ENCODE assay signal across 17 cellular contexts in the genomic region with DNA sequence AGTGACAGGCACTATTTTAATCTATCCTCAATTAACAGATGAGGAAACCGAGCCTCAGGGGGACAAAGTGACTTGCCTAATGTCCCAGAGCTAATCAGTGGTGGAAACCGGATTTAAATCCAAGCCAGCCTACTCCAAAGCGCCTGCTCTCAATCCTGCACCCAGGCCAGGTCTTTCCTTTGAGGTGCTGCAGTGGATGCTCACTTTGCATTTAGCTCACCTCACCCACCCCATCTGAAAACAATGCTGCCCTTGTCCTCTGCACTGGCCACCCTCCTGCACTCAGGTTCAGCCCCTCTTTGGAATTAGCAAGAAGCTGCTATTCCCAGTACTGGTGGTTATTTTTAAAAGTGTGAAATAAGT. TPM values are rescaled to one million over a fixed set of nuclear protein-coding genes. Genes with fewer than 3 reads are reported as not detected.
DNase-seq lines count a peak whose midpoint lies in the region; ATAC-seq and TF ChIP-seq lines count a peak whose summit lies in the region.
"Had no signal": no experiment of that assay in that cellular context is flagged by ENCODE, and none has a peak within 500 bp of the region (broad histone marks: within the 10 kb centered on the region; RNA-seq: fewer than 3 reads in every experiment).

No MANE protein-coding gene starts in this region.

- no peak overlapping the region for H3K9ac ChIP-seq in muscle layer of colon (ENCODE audit: low read length)
- H3K9ac ChIP-seq: BLaER1 had no signal

- 76% methylated on average over 3 of the region's 3 CpGs for WGBS in heart right ventricle, 2 donors

- H3K9me3 Mint-ChIP-seq in brain, result no peaks in the 10 kb centered on the region
- H3K9me3 Mint-ChIP-seq in activated T-helper 1 cell treated with anti-CD3 and anti-CD28 coated beads, Interleukin-12 subunit alpha, Interleukin-12 subunit beta, Interleukin-2, Interleukin-4 antibody, amounts not matched to agents 30 ng/mL and 10 ng/mL and 1 ng/mL, durations not matched to agents 14 hours and 24 hours and 36 hours, result no peaks in the 10 kb centered on the region
- no peaks in the 10 kb centered on the region for H3K9me3 Mint-ChIP-seq in CD4-positive, alpha-beta T cell
- H3K9me3 Mint-ChIP-seq: CD8-positive, alpha-beta memory T cell had no signal

- peaks cover 36% of the 10 kb centered on the region for H3K4me1 Mint-ChIP-seq in brain
- no peaks in the 10 kb centered on the region for H3K4me1 Mint-ChIP-seq in activated T-helper 1 cell treated with anti-CD3 and anti-CD28 coated beads, Interleukin-12 subunit alpha, Interleukin-12 subunit beta, Interleukin-2, Interleukin-4 antibody, amounts not matched to agents 30 ng/mL and 10 ng/mL and 1 ng/mL, durations not matched to agents 14 hours and 24 hours and 36 hours (ENCODE audit: low read depth)
- no peaks in the 10 kb centered on the region for H3K4me1 Mint-ChIP-seq in CD4-positive, alpha-beta T cell (ENCODE audit: low read depth)
- H3K4me1 Mint-ChIP-seq: CD8-positive, alpha-beta memory T cell had no signal

- TF ChIP-seq CTCF in heart right ventricle (IDR thresholded peaks at IDR 0.05) (no peak), brain (conservative IDR thresholded peaks at IDR 0.05) (no peak)
- TF ChIP-seq CTCF in CD4-positive, alpha-beta T cell (IDR thresholded peaks at IDR 0.05), result no peak

- H3K27me3 ChIP-seq in heart right ventricle (no peaks in the 10 kb centered on the region), muscle layer of colon (ENCODE audit: control insufficient read depth in 1 of 2, insufficient read depth in 2 of 2, low read length in 2 of 2) (no peaks in the 10 kb centered on the region)
- H3K27me3 ChIP-seq in CD4-positive, alpha-beta T cell (ENCODE audit: control insufficient read depth, insufficient read depth, low read length), result no peaks in the 10 kb centered on the region
- H3K27me3 ChIP-seq: BLaER1 had no signal

- H3K4me1 ChIP-seq in heart right ventricle (peaks cover 5 to 89% (median 64%) of the 10 kb centered on the region in 9 donors), muscle layer of colon (ENCODE audit: insufficient read depth, low read length) (peaks cover 87% of the 10 kb centered on the region)

- H3K9me3 ChIP-seq in heart right ventricle, result no peaks in the 10 kb centered on the region
- H3K9me3 ChIP-seq in muscle layer of colon (ENCODE audit: low read length), result no peaks in the 10 kb centered on the region
- H3K9me3 ChIP-seq in CD4-positive, alpha-beta T cell (ENCODE audit: control insufficient read depth, low read length), result no peaks in the 10 kb centered on the region
- H3K9me3 ChIP-seq: BLaER1 had no signal

- DNase-seq in heart right ventricle (no peak), left cardiac atrium (no peak), glomerular visceral epithelial cell (ENCODE audit: extremely low spot score) (no peak)
- no peak for DNase-seq in activated T-helper 1 cell treated with anti-CD3 and anti-CD28 coated beads, Interleukin-12 subunit alpha, Interleukin-12 subunit beta, Interleukin-2, Interleukin-4 antibody, amounts not matched to agents 30 ng/mL and 10 ng/mL and 1 ng/mL, durations not matched to agents 14 hours and 24 hours and 36 hours (ENCODE audit: low spot score)
- no peak for DNase-seq in CD4-positive, alpha-beta T cell
- DNase-seq: CD8-positive, alpha-beta memory T cell; NCI-H1105 treated with DMSO at 0.1 percent for 48 hours; NCI-H1694 treated with DMSO at 0.1 percent for 48 hours; NCI-H510A; NCI-H82; PC-9; SIG-M5 had no signal

- peak overlapping the region in 8 of 10 donors; percentile 18 to 64 (median 42) for H3K27ac ChIP-seq in heart right ventricle
- peak overlapping the region; percentile 52 for H3K27ac ChIP-seq in muscle layer of colon (ENCODE audit: low read depth, low read length)
- peak overlapping the region; percentile 78 for H3K27ac ChIP-seq in temporal lobe (ENCODE audit: low read depth, low read length)
- no peak overlapping the region for H3K27ac ChIP-seq in CD4-positive, alpha-beta T cell (ENCODE audit: low read depth, low read length)
- H3K27ac ChIP-seq: BLaER1, PC-9, RWPE1 had no signal

- CTCF ChIA-PET in CD4-positive, alpha-beta T cell (lab: Charles Lee), result no interaction called here

- no peak for ATAC-seq in heart right ventricle
- ATAC-seq in left cardiac atrium, result no peak
- ATAC-seq in CD4-positive, alpha-beta T cell (ENCODE audit: poor library complexity), result no peak

- no peaks in the 10 kb centered on the region for H3K27me3 Mint-ChIP-seq in brain
- peaks cover 25% of the 10 kb centered on the region for H3K27me3 Mint-ChIP-seq in activated T-helper 1 cell treated with anti-CD3 and anti-CD28 coated beads, Interleukin-12 subunit alpha, Interleukin-12 subunit beta, Interleukin-2, Interleukin-4 antibody, amounts not matched to agents 30 ng/mL and 10 ng/mL and 1 ng/mL, durations not matched to agents 14 hours and 24 hours and 36 hours (ENCODE audit: insufficient read depth)
- H3K27me3 Mint-ChIP-seq in CD4-positive, alpha-beta T cell, result no peaks in the 10 kb centered on the region

- peak overlapping the region; percentile 58 to 93 (median 67) for H3K27ac Mint-ChIP-seq in brain
- H3K27ac Mint-ChIP-seq in activated T-helper 1 cell treated with anti-CD3 and anti-CD28 coated beads, Interleukin-12 subunit alpha, Interleukin-12 subunit beta, Interleukin-2, Interleukin-4 antibody, amounts not matched to agents 30 ng/mL and 10 ng/mL and 1 ng/mL, durations not matched to agents 14 hours and 24 hours and 36 hours, result no peak overlapping the region
- H3K27ac Mint-ChIP-seq in CD4-positive, alpha-beta T cell, result no peak overlapping the region
- H3K27ac Mint-ChIP-seq: CD8-positive, alpha-beta memory T cell had no signal

- H3K36me3 Mint-ChIP-seq in brain, result peaks cover 52% of the 10 kb centered on the region
- H3K36me3 Mint-ChIP-seq in activated T-helper 1 cell treated with anti-CD3 and anti-CD28 coated beads, Interleukin-12 subunit alpha, Interleukin-12 subunit beta, Interleukin-2, Interleukin-4 antibody, amounts not matched to agents 30 ng/mL and 10 ng/mL and 1 ng/mL, durations not matched to agents 14 hours and 24 hours and 36 hours (ENCODE audit: low read depth), result no peaks in the 10 kb centered on the region
- H3K36me3 Mint-ChIP-seq in CD4-positive, alpha-beta T cell (ENCODE audit: low read depth), result no peaks in the 10 kb centered on the region

- H3K36me3 ChIP-seq in heart right ventricle, result peaks cover 0 to 73% (median 21%) of the 10 kb centered on the region in 9 donors
- H3K36me3 ChIP-seq in muscle layer of colon (ENCODE audit: insufficient read depth, low read length), result peaks cover 31% of the 10 kb centered on the region

- H3K4me3 ChIP-seq in heart right ventricle, result no peak overlapping the region
- no peak overlapping the region for H3K4me3 ChIP-seq in muscle layer of colon (ENCODE audit: low read depth in 1 of 2, low read length in 2 of 2)
- H3K4me3 ChIP-seq: BLaER1, PC-9 had no signal

- intact Hi-C loops in heart right ventricle (cut with DNase I) (no loop called here), left cardiac atrium (cut with DNase I) (no loop called here)
- intact Hi-C loops in activated T-helper 1 cell treated with anti-CD3 and anti-CD28 coated beads, Interleukin-12 subunit alpha, Interleukin-12 subunit beta, Interleukin-2, Interleukin-4 antibody, amounts not matched to agents 30 ng/mL and 10 ng/mL and 1 ng/mL, durations not matched to agents 14 hours and 24 hours and 36 hours (cut with micrococcal nuclease), result no loop called here
- intact Hi-C loops in CD4-positive, alpha-beta T cell (cut with DNase I, micrococcal nuclease), result no loop called here

- no peak overlapping the region for H3K4me3 Mint-ChIP-seq in brain
- no peak overlapping the region for H3K4me3 Mint-ChIP-seq in activated T-helper 1 cell treated with anti-CD3 and anti-CD28 coated beads, Interleukin-12 subunit alpha, Interleukin-12 subunit beta, Interleukin-2, Interleukin-4 antibody, amounts not matched to agents 30 ng/mL and 10 ng/mL and 1 ng/mL, durations not matched to agents 14 hours and 24 hours and 36 hours
- no peak overlapping the region for H3K4me3 Mint-ChIP-seq in CD4-positive, alpha-beta T cell
- H3K4me3 Mint-ChIP-seq: CD8-positive, alpha-beta memory T cell had no signal

- POLR2A ChIA-PET in CD4-positive, alpha-beta T cell (lab: Charles Lee), result no interaction called here

RNA-seq across cellular contexts. Expression of gene ANGPTL2, which starts 16.0 kb away (rescaled TPM):
- total RNA-seq in heart right ventricle, result 10 to 100 TPM; 24.2 to 73.5 (median 45.2) TPM
- 10 to 100 TPM; 16.2 to 22.6 TPM for polyA plus RNA-seq in heart right ventricle
- total RNA-seq in left cardiac atrium, result 10 to 100 TPM; 51.8 to 63.1 TPM
- 14.9 TPM for polyA plus RNA-seq in brain (ENCODE audit: insufficient read depth, low read depth, low replicate concordance)
- 3.7 TPM for total RNA-seq in temporal lobe
- total RNA-seq in activated T-helper 1 cell treated with anti-CD3 and anti-CD28 coated beads, Interleukin-12 subunit alpha, Interleukin-12 subunit beta, Interleukin-2, Interleukin-4 antibody, amounts not matched to agents 30 ng/mL and 10 ng/mL and 1 ng/mL, durations not matched to agents 14 hours and 24 hours and 36 hours, result not detected in 2 replicates
- not detected for total RNA-seq in CD4-positive, alpha-beta T cell
- total RNA-seq: CD8-positive, alpha-beta memory T cell had no signal
- polyA plus RNA-seq: CD8-positive, alpha-beta memory T cell had no signal

Comparison
In these comparisons a context has a peak if more than half of its experiments do, and no peak if none do; other contexts are left out.
1. H3K27ac Mint-ChIP-seq: peak in brain (5 of 5); none in activated T-helper 1 cell treated with anti-CD3 and anti-CD28 coated beads, Interleukin-12 subunit alpha, Interleukin-12 subunit beta, Interleukin-2, Interleukin-4 antibody, amounts not matched to agents 30 ng/mL and 10 ng/mL and 1 ng/mL, durations not matched to agents 14 hours and 24 hours and 36 hours (single experiment) and CD4-positive, alpha-beta T cell (single experiment).